In genomic region chr9:135614821-135615665, GRCh38 we compare ENCODE assay signal across 25 cellular contexts. TPM values are rescaled to one million over a fixed set of nuclear protein-coding genes. Genes with fewer than 3 reads are reported as not detected.
"Had no signal": no experiment of that assay in that cellular context is flagged by ENCODE, and none has a peak within 500 bp of the region (broad histone marks: within the 10 kb centered on the region; RNA-seq: fewer than 3 reads in every experiment).

No MANE protein-coding gene starts in this region.

- H3K36me3 ChIP-seq: adrenal gland, breast epithelium, esophagus squamous epithelium, heart right ventricle, prostate gland, tibial nerve had no signal

- H3K27ac Mint-ChIP-seq: activated naive CD4-positive, alpha-beta T cell treated with anti-CD3 and anti-CD28 coated beads, Interleukin-2, amount 50 U/mL, for 72 hours; dendritic cell treated with granulocyte-macrophage colony-stimulating factor and Interleukin-4, amounts not matched to agents 40 ng/mL and 50 ng/mL, for 4 days; immature natural killer cell had no signal

- H3K27me3 Mint-ChIP-seq: dendritic cell treated with granulocyte-macrophage colony-stimulating factor and Interleukin-4, amounts not matched to agents 40 ng/mL and 50 ng/mL, for 4 days had no signal

- DNase-seq: activated CD4-positive, alpha-beta T cell treated with anti-CD3 and anti-CD28 coated beads for 1 hour; activated gamma-delta T cell; adrenal gland; effector memory CD4-positive, alpha-beta T cell; esophagus squamous epithelium; heart right ventricle; immature natural killer cell; right cardiac atrium; stimulated activated CD4-positive, alpha-beta T cell treated with anti-CD3 and anti-CD28 coated beads, Interleukin-2, amount 100 ng/mL, for 24 hours; stimulated activated naive CD8-positive, alpha-beta T cell treated with anti-CD3 and anti-CD28 coated beads, Interleukin-15, Interleukin-2, amounts not matched to agents 100 U/mL and 50 U/mL, for 24 hours; substantia nigra; T-helper 2 cell had no signal

- H3K27ac ChIP-seq: adrenal gland, breast epithelium, esophagus squamous epithelium, heart right ventricle, prostate gland, tibial nerve, VCaP had no signal

- H3K4me1 Mint-ChIP-seq: immature natural killer cell had no signal

- H3K9me3 Mint-ChIP-seq: activated naive CD4-positive, alpha-beta T cell treated with anti-CD3 and anti-CD28 coated beads, Interleukin-2, amount 50 U/mL, for 72 hours; dendritic cell treated with granulocyte-macrophage colony-stimulating factor and Interleukin-4, amounts not matched to agents 40 ng/mL and 50 ng/mL, for 4 days; immature natural killer cell had no signal

- H3K36me3 Mint-ChIP-seq: activated naive CD4-positive, alpha-beta T cell treated with anti-CD3 and anti-CD28 coated beads, Interleukin-2, amount 50 U/mL, for 72 hours; immature natural killer cell had no signal

- H3K4me3 Mint-ChIP-seq: dendritic cell treated with granulocyte-macrophage colony-stimulating factor and Interleukin-4, amounts not matched to agents 40 ng/mL and 50 ng/mL, for 4 days; immature natural killer cell had no signal

- H3K4me1 ChIP-seq: adrenal gland, breast epithelium, esophagus squamous epithelium, heart right ventricle, prostate gland, tibial nerve had no signal

- H3K9me3 ChIP-seq: adrenal gland, breast epithelium, esophagus squamous epithelium, heart right ventricle, prostate gland, tibial nerve had no signal

- H3K4me3 ChIP-seq: adrenal gland, breast epithelium, esophagus squamous epithelium, heart right ventricle, prostate gland, tibial nerve had no signal

- ATAC-seq: activated naive CD4-positive, alpha-beta T cell treated with anti-CD3 and anti-CD28 coated beads, Interleukin-2, amount 50 U/mL, for 72 hours; heart right ventricle; right cardiac atrium; stimulated activated naive CD8-positive, alpha-beta T cell treated with anti-CD3 and anti-CD28 coated beads, Interleukin-15, Interleukin-2, amounts not matched to agents 100 U/mL and 50 U/mL, for 24 hours had no signal

RNA-seq across cellular contexts. Expression of gene GLT6D1, which starts 24.3 kb away (rescaled TPM):
- total RNA-seq: activated CD8-positive, alpha-beta memory T cell treated with anti-CD3 and anti-CD28 coated beads for 36 hours; activated naive CD4-positive, alpha-beta T cell treated with anti-CD3 and anti-CD28 coated beads, Interleukin-2, amount 50 U/mL, for 72 hours; adrenal gland; astrocyte; breast epithelium; endothelial cell of umbilical vein; esophagus squamous epithelium; heart right ventricle; liver; omental fat pad; prostate gland; right cardiac atrium; skeletal muscle tissue; tibial nerve had no signal
- polyA plus RNA-seq: adrenal gland, endothelial cell of umbilical vein, heart right ventricle, immature natural killer cell, liver, neural cell, right cardiac atrium had no signal

RNA-seq across cellular contexts. Expression of gene LCN9, which starts 48.1 kb away (rescaled TPM):
- total RNA-seq: activated CD8-positive, alpha-beta memory T cell treated with anti-CD3 and anti-CD28 coated beads for 36 hours; activated naive CD4-positive, alpha-beta T cell treated with anti-CD3 and anti-CD28 coated beads, Interleukin-2, amount 50 U/mL, for 72 hours; adrenal gland; endothelial cell of umbilical vein; esophagus squamous epithelium; heart right ventricle; liver; prostate gland; right cardiac atrium; skeletal muscle tissue; tibial nerve had no signal
- polyA plus RNA-seq: adrenal gland, endothelial cell of umbilical vein, heart right ventricle, immature natural killer cell, liver, right cardiac atrium had no signal

RNA-seq across cellular contexts. Expression of gene PAEP, which starts 53.5 kb away (rescaled TPM):
- total RNA-seq: activated CD8-positive, alpha-beta memory T cell treated with anti-CD3 and anti-CD28 coated beads for 36 hours; activated naive CD4-positive, alpha-beta T cell treated with anti-CD3 and anti-CD28 coated beads, Interleukin-2, amount 50 U/mL, for 72 hours; adrenal gland; breast epithelium; endothelial cell of umbilical vein; esophagus squamous epithelium; heart right ventricle; liver; omental fat pad; right cardiac atrium; skeletal muscle tissue; tibial nerve had no signal
- polyA plus RNA-seq: adrenal gland, endothelial cell of umbilical vein, heart right ventricle, immature natural killer cell, liver, neural cell, right cardiac atrium had no signal
